8 cellular contexts compared by ENCODE assay signal in the genomic region with DNA sequence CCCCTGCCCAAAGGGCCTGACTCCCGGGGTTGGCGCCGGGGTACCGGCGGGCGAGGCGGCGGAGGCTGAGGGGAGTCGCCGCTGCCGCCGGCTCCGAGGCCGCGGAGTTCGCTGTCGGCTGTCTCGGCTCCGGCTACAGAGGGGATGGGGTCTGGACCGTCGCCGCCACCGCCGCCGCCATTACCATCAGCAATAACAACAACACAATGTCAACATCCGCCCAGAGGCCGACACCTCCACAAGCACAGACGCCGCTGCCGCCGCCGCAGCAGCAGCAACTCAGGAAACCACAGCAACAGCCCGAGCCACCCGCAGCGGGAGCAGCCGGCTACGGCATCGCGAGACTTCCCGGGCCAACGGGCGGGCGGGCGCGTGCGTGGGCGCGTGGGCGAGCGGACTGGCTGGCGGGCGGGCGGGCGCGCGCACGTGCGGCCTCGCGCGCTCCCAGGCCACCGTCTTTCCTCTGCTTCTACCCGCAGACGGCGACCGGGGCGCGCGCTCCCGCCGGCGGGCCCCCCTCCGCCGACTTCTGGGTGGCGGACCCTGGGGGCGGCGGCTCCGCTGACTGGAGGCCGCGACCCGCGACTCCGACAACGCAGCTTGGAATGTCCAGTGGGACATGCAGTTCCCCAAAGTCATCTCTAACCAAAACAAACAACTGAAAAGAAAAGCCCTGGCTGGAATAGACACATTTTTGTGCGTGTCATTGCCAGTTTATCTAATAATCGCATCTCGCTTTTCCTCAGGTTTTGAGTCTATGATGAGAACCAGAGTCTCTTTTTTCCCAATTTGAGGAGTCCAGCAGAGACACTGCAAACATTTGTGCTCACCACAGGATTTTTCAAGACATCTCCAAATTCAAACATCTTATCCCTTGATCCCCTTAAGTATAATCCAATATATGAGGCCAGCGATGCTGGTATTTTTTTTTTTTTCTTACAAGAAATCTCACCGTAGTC. TPM values are rescaled to one million over a fixed set of nuclear protein-coding genes. Genes with fewer than 3 reads are reported as not detected.
A peak's percentile ranks its signal among the peaks of the same experiment; 100 is the strongest.
DNase-seq lines count a peak whose midpoint lies in the region; ATAC-seq and TF ChIP-seq lines count a peak whose summit lies in the region.

A gene (minus strand): TSS at position 289 of the 959 bp plus-strand sequence. CDS start 305 bp downstream, outside the sequence.

- peak within 1 kb of the TSS; percentile 74 to 85 for H3K4me3 ChIP-seq in left lung

- intact Hi-C loops in left lung (cut with DNase I): no loop called here

- peak; percentile 93 for ATAC-seq in GM19438 (IDR thresholded peaks at IDR 0.05; ENCODE audit: low read depth, unreplicated experiment)
- peak; percentile 95 for ATAC-seq in HG03571 (IDR thresholded peaks at IDR 0.05; ENCODE audit: unreplicated experiment)
- peak; percentile 95 for ATAC-seq in left lung

- DNase-seq in CD1c-positive myeloid dendritic cell (ENCODE audit: extremely low spot score) (peak; percentile 97), NCI-H82 (lab: John Stamatoyannopoulos, UW) (peak; percentile 88), dermis blood vessel endothelial cell (peak; percentile 98), left lung (peak; percentile 96 to 99)
- peak; percentile 94 to 96 for DNase-seq in activated CD4-positive, alpha-beta T cell treated with anti-CD3 and anti-CD28 coated beads, Interleukin-2, amount 50 U/mL, for 4 hours
- DNase-seq in stimulated activated CD4-positive, alpha-beta T cell treated with anti-CD3 and anti-CD28 coated beads, Interleukin-2, amount 100 ng/mL, for 4 hours (ENCODE audit: low read depth): peak; percentile 95

- no peaks in the 10 kb centered on the region for H3K27me3 ChIP-seq in left lung

- TF ChIP-seq CTCF in left lung (IDR thresholded peaks at IDR 0.05): no peak

- H3K27ac ChIP-seq in left lung: peak within 1 kb of the TSS; percentile 95 to 98

- no peaks in the 10 kb centered on the region for H3K36me3 ChIP-seq in left lung

- no peaks in the 10 kb centered on the region for H3K9me3 ChIP-seq in left lung

- peaks cover 20 to 47% of the 10 kb centered on the region in 2 donors for H3K4me1 ChIP-seq in left lung

RNA-seq across cellular contexts. Expression of the gene that starts here (rescaled TPM):
- total RNA-seq in dermis blood vessel endothelial cell: 59.4 and 90.2 TPM in 2 replicates
- total RNA-seq in left lung: 10 to 100 TPM; 18.5 to 22.3 TPM

Comparison
In these comparisons a context has a peak if more than half of its experiments do, and no peak if none do; other contexts are left out.
1. Peak in every context shown above with its lines: DNase-seq, ATAC-seq, H3K4me3 ChIP-seq and H3K27ac ChIP-seq.